In genomic region chr17:6746665-6747064, GRCh38 we compare ENCODE assay signal across 1 cellular context. TPM values are rescaled to one million over a fixed set of nuclear protein-coding genes. Genes with fewer than 3 reads are reported as not detected.
"Had no signal": no experiment of that assay in that cellular context is flagged by ENCODE, and none has a peak within 500 bp of the region (broad histone marks: within the 10 kb centered on the region; RNA-seq: fewer than 3 reads in every experiment).

No MANE protein-coding gene starts in this region.

RNA-seq across cellular contexts. Expression of gene FBXO39, which starts 29.4 kb away (rescaled TPM):
- polyA plus RNA-seq: SK-N-SH had no signal

RNA-seq across cellular contexts. Expression of gene SLC13A5, which starts 33.5 kb away (rescaled TPM):
- polyA plus RNA-seq: SK-N-SH had no signal
